ENCODE assay signal across 29 cellular contexts in the genomic region with DNA sequence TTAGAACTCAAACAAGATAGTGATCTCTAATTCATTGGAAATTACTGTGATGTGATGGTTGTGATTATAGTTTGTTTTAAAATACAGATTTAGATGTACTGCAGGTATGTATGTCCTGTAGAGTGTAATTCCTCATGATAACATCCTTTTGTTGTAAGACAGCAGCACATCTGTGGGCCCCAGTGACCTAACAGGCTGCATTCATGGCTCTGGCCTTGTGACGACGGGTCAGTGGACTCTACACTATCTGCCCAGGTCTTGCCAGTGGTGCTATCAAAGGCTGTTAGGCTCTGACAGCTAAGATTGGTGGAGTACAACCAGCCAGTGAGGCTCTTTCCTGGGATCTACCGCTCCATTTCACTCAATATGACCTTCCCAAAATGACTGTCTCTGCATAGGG.
"Had no signal": no experiment of that assay in that cellular context is flagged by ENCODE, and none has a peak within 500 bp of the region (broad histone marks: within the 10 kb centered on the region; RNA-seq: fewer than 3 reads in every experiment).

No MANE protein-coding gene starts in this region.

- H3K27ac ChIP-seq: colonic mucosa, coronary artery, dorsolateral prefrontal cortex, epithelial cell of prostate, esophagus squamous epithelium, foreskin keratinocyte, gastrocnemius medialis, gastroesophageal sphincter, heart left ventricle, heart right ventricle, hepatocyte had no signal

- H3K27ac Mint-ChIP-seq: dendritic cell treated with granulocyte-macrophage colony-stimulating factor and Interleukin-4, amounts not matched to agents 40 ng/mL and 50 ng/mL, for 4 days; effector memory CD8-positive, alpha-beta T cell; endodermal cell had no signal

- FAIRE-seq: colon, endometrium, endothelial cell of umbilical vein, frontal cortex had no signal

- H2AFZ ChIP-seq: hepatocyte had no signal

- H3K4me1 ChIP-seq: colonic mucosa, esophagus squamous epithelium, foreskin keratinocyte, gastrocnemius medialis, gastroesophageal sphincter had no signal

- H3K4me3 ChIP-seq: colonic mucosa, coronary artery, dorsolateral prefrontal cortex, esophagus squamous epithelium, gastrocnemius medialis, gastroesophageal sphincter, heart left ventricle, heart right ventricle, hepatocyte had no signal

- H3K4me2 ChIP-seq: hepatocyte had no signal

- H3K27me3 ChIP-seq: colonic mucosa, dorsolateral prefrontal cortex, foreskin keratinocyte, gastrocnemius medialis, gastroesophageal sphincter, heart left ventricle, heart right ventricle had no signal

- H3K9me3 ChIP-seq: colonic mucosa, esophagus squamous epithelium, gastrocnemius medialis, gastroesophageal sphincter, heart left ventricle, heart right ventricle had no signal

- DNase-seq: colonic mucosa; cortex of kidney; dermis blood vessel endothelial cell; dorsolateral prefrontal cortex; effector CD4-positive, alpha-beta T cell; effector CD8-positive, alpha-beta T cell; effector memory CD4-positive, alpha-beta T cell; effector memory CD8-positive, alpha-beta T cell; endodermal cell; erythroblast; esophagus squamous epithelium; foreskin fibroblast; foreskin keratinocyte; foreskin melanocyte; gastrocnemius medialis; glutamatergic neuron; head of caudate nucleus; heart left ventricle; heart right ventricle had no signal

- H3K36me3 ChIP-seq: colonic mucosa, esophagus squamous epithelium, gastrocnemius medialis, gastroesophageal sphincter, heart left ventricle, heart right ventricle had no signal

- ATAC-seq: effector memory CD8-positive, alpha-beta T cell; esophagus mucosa; foreskin keratinocyte; gastrocnemius medialis; gastroesophageal sphincter had no signal

- H3K79me2 ChIP-seq: hepatocyte had no signal

- H3K9me3 Mint-ChIP-seq: dendritic cell treated with granulocyte-macrophage colony-stimulating factor and Interleukin-4, amounts not matched to agents 40 ng/mL and 50 ng/mL, for 4 days; endodermal cell had no signal

- H3K4me3 Mint-ChIP-seq: dendritic cell treated with granulocyte-macrophage colony-stimulating factor and Interleukin-4, amounts not matched to agents 40 ng/mL and 50 ng/mL, for 4 days; effector memory CD8-positive, alpha-beta T cell; endodermal cell had no signal
